Comparison of ENCODE assay signal across 20 cellular contexts in the genomic region with DNA sequence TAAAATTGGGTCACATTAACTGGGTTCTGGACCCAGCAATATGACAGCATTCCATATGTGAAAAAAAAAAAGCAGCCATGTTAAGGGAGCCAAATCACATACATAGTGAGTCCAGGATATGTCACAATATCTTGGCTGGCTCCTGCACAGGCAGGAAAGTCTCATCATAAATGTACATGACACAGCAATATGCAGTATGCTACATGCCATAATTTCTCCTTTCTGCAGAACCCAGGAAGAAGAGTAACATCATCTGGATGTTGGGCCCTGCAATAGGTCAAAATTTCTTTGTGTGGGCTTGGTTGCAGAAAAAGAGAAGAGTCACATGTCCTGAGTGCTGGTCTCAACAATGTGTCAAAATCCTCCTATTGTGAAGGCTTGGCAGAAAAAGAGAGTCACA.
"Had no signal": no experiment of that assay in that cellular context is flagged by ENCODE, and none has a peak within 500 bp of the region (broad histone marks: within the 10 kb centered on the region; RNA-seq: fewer than 3 reads in every experiment).

No MANE protein-coding gene starts in this region.

- H3K27ac ChIP-seq: gastrocnemius medialis, heart right ventricle, ovary, right atrium auricular region, sigmoid colon, skin epidermis, testis, tibial nerve had no signal

- DNase-seq: dermis blood vessel endothelial cell; gastrocnemius medialis; heart right ventricle; hypothalamus; mammary epithelial cell; mucosa of descending colon; natural killer cell; nucleus accumbens; ovary; sigmoid colon; stimulated activated CD4-positive, alpha-beta T cell treated with anti-CD3 and anti-CD28 coated beads, Interleukin-2, amount 100 ng/mL, for 24 hours; stimulated activated CD4-positive, alpha-beta T cell treated with anti-CD3 and anti-CD28 coated beads, Interleukin-4, amount 100 ng/mL, for 4 hours; stimulated activated naive B cell treated with anti-CD40 and anti-IgM and Interleukin-4, amounts not matched to agents 10 μg/mL and 1 μg/mL and 100 μg/mL, for 72 hours; stimulated activated naive CD8-positive, alpha-beta T cell treated with anti-CD3 and anti-CD28 coated beads, Interleukin-15, amount 100 ng/mL, for 72 hours; testis had no signal

- H3K27me3 ChIP-seq: gastrocnemius medialis, heart right ventricle, ovary, right atrium auricular region, sigmoid colon, testis, tibial nerve had no signal

- H3K4me1 ChIP-seq: gastrocnemius medialis, heart right ventricle, right atrium auricular region, sigmoid colon, testis, tibial nerve had no signal

- H3K9me3 ChIP-seq: gastrocnemius medialis, heart right ventricle, mucosa of descending colon, ovary, right atrium auricular region, sigmoid colon, testis, tibial nerve had no signal

- FAIRE-seq: islet of Langerhans had no signal

- H3K36me3 ChIP-seq: gastrocnemius medialis, heart right ventricle, ovary, right atrium auricular region, sigmoid colon, tibial nerve had no signal

- H3K4me3 ChIP-seq: gastrocnemius medialis, heart right ventricle, mucosa of descending colon, ovary, right atrium auricular region, sigmoid colon, skin epidermis, testis, tibial nerve had no signal

- ATAC-seq: gastrocnemius medialis; heart right ventricle; left lobe of liver; mucosa of descending colon; natural killer cell; stimulated activated naive B cell treated with anti-CD40 and anti-IgM and Interleukin-4, amounts not matched to agents 10 μg/mL and 1 μg/mL and 100 μg/mL, for 72 hours; stimulated activated naive CD8-positive, alpha-beta T cell treated with anti-CD3 and anti-CD28 coated beads, Interleukin-15, amount 100 ng/mL, for 72 hours had no signal
